10 cellular contexts compared by ENCODE assay signal in the genomic region with DNA sequence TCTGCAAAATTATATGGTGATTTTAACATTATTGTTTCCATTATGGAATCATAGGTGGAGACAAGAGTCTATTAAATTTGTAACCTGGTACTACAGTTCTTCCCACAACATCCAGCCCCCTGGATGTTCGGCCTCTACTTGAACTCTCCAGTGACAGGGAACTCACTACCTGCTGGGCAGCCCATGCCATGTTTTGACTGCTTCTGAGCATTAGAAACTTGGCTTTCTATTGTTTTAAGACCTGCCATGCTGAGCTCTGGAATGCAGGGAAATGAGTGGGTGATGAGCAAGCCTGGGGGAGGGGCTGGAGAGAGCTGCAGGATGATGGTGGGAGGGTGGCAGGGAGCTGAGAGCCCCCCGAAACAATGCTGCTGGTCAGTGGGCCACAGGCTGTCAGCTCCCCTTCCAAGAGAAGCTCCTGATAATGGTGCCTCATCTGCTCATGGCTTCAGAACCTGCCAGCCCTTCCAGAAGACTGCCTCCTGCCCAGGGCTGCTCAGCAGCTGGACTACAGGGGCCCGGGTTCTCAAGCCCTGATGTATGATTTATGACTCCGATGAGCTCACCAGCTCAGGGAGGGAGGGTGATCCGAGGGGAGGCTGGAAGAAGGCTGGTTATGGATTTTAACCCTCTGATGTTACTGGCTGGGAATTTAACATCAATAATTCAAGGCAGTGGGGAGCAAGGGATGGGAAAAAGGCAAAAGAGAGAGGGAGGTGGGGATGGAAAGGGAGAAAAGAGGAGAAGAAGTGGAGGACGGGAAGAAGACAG.
DNase-seq lines count a peak whose midpoint lies in the region; FAIRE-seq and TF ChIP-seq lines count a peak whose summit lies in the region.
"Had no signal": no experiment of that assay in that cellular context is flagged by ENCODE, and none has a peak within 500 bp of the region (broad histone marks: within the 10 kb centered on the region; RNA-seq: fewer than 3 reads in every experiment).

No MANE protein-coding gene starts in this region.

- H3K4me3 Mint-ChIP-seq in astrocyte (ENCODE audit: unreplicated experiment), result peak overlapping the region; percentile 14

- H3K4me2 ChIP-seq in astrocyte (ENCODE audit: low read length), result peak overlapping the region; percentile 83

- POLR2A ChIA-PET in GM10248 (lab: Yijun Ruan, JAX), result no interaction called here

- H3K9me3 Mint-ChIP-seq in astrocyte (ENCODE audit: unreplicated experiment), result peaks cover 2% of the 10 kb centered on the region

- H3K4me1 Mint-ChIP-seq in astrocyte (ENCODE audit: low read depth, unreplicated experiment), result peaks cover 21% of the 10 kb centered on the region

- H3K4me1 ChIP-seq in HUES48 (ENCODE audit: control insufficient read depth, insufficient read depth, low read length) (peaks cover 13% of the 10 kb centered on the region), astrocyte (ENCODE audit: insufficient read depth, low read length) (peaks cover 26% of the 10 kb centered on the region)
- no peaks in the 10 kb centered on the region for H3K4me1 ChIP-seq in effector memory CD4-positive, alpha-beta T cell (ENCODE audit: control insufficient read depth, insufficient read depth, low read length, poor library complexity, severe bottlenecking)
- H3K4me1 ChIP-seq: vagina had no signal

- no peak for TF ChIP-seq CTCF in astrocyte (IDR thresholded peaks at IDR 0.05; ENCODE audit: insufficient read depth, low read depth, low read length)
- no peak for TF ChIP-seq CTCF in GM10248 (IDR thresholded peaks at IDR 0.05; ENCODE audit: control extremely low read depth, extremely low read depth, low read depth, missing control alignments)

- H3K79me2 ChIP-seq in astrocyte (ENCODE audit: insufficient read depth, low read length), result no peaks in the 10 kb centered on the region

- DNase-seq in AG08395 (ENCODE audit: low spot score) (peak; percentile 78), astrocyte (ENCODE audit: low read depth) (peak; percentile 89), GM10248 (ENCODE audit: extremely low spot score) (no peak), inferior parietal cortex (ENCODE audit: extremely low spot score) (no peak), occipital lobe (lab: John Stamatoyannopoulos, UW) (no peak)
- DNase-seq in effector memory CD4-positive, alpha-beta T cell, result no peak
- DNase-seq: MM.1S had no signal

- H3K27ac ChIP-seq in HUES48 (ENCODE audit: low read depth, low read length) (peak overlapping the region; percentile 2), astrocyte (ENCODE audit: low read depth, low read length) (peak overlapping the region; percentile 90), layer of hippocampus (ENCODE audit: low read depth, low read length) (peak overlapping the region; percentile 16)
- no peak overlapping the region for H3K27ac ChIP-seq in effector memory CD4-positive, alpha-beta T cell (ENCODE audit: insufficient read depth, low read length, poor library complexity, severe bottlenecking)
- H3K27ac ChIP-seq: vagina had no signal

- peak overlapping the region; percentile 39 for H2AFZ ChIP-seq in astrocyte (ENCODE audit: low read depth, low read length)

- H3K36me3 Mint-ChIP-seq in astrocyte (ENCODE audit: low read depth, unreplicated experiment), result peaks cover 4% of the 10 kb centered on the region

- FAIRE-seq in astrocyte (lab: Jason Lieb, UNC), result peak; percentile 63

- no peaks in the 10 kb centered on the region for H4K20me1 ChIP-seq in astrocyte (ENCODE audit: insufficient read depth, low read length)

- H3K9me3 ChIP-seq in HUES48 (ENCODE audit: control insufficient read depth, insufficient read depth, low read length) (no peaks in the 10 kb centered on the region), astrocyte (ENCODE audit: insufficient read depth, low read depth, low read length) (no peaks in the 10 kb centered on the region)
- no peaks in the 10 kb centered on the region for H3K9me3 ChIP-seq in effector memory CD4-positive, alpha-beta T cell (ENCODE audit: control insufficient read depth, low read length)
- H3K9me3 ChIP-seq: vagina had no signal

- peaks cover 16% of the 10 kb centered on the region for H3K27me3 Mint-ChIP-seq in astrocyte (ENCODE audit: low read depth, unreplicated experiment)

- H3K27me3 ChIP-seq in HUES48 (ENCODE audit: control insufficient read depth, insufficient read depth, low read length), result no peaks in the 10 kb centered on the region
- no peaks in the 10 kb centered on the region for H3K27me3 ChIP-seq in astrocyte (ENCODE audit: insufficient read depth, low read length)
- no peaks in the 10 kb centered on the region for H3K27me3 ChIP-seq in layer of hippocampus (ENCODE audit: control insufficient read depth, insufficient read depth, low read length)
- no peaks in the 10 kb centered on the region for H3K27me3 ChIP-seq in effector memory CD4-positive, alpha-beta T cell (replicated peaks; ENCODE audit: control insufficient read depth, insufficient read depth, low read length, poor library complexity, severe bottlenecking)
- H3K27me3 ChIP-seq: vagina had no signal

- H3K4me3 ChIP-seq in HUES48 (ENCODE audit: low read depth, low read length) (no peak overlapping the region), astrocyte (ENCODE audit: insufficient read depth, low read depth, low read length) (no peak overlapping the region)
- H3K4me3 ChIP-seq in effector memory CD4-positive, alpha-beta T cell (ENCODE audit: insufficient read depth, low read depth, low read length, poor library complexity, severe bottlenecking), result no peak overlapping the region
- H3K4me3 ChIP-seq: vagina had no signal

- H3K9ac ChIP-seq in HUES48 (ENCODE audit: low read depth, low read length) (no peak overlapping the region), astrocyte (ENCODE audit: low read length) (peak overlapping the region; percentile 72)

- no peaks in the 10 kb centered on the region for H3K36me3 ChIP-seq in HUES48 (ENCODE audit: control insufficient read depth, insufficient read depth, low read length)
- H3K36me3 ChIP-seq in astrocyte (ENCODE audit: insufficient read depth, low read length), result no peaks in the 10 kb centered on the region
- H3K36me3 ChIP-seq in effector memory CD4-positive, alpha-beta T cell (ENCODE audit: control insufficient read depth, insufficient read depth, low read length), result no peaks in the 10 kb centered on the region
- H3K36me3 ChIP-seq: vagina had no signal

- CTCF ChIA-PET in GM10248 (lab: Yijun Ruan, JAX), result interaction anchor here (0.7 to 2.1 kb wide), 3 partner anchors 14 to 65 kb away, joined by 3 to 5 read pairs (median 4); no protein-coding TSS in a partner anchor

- peak overlapping the region; percentile 88 for H3K27ac Mint-ChIP-seq in astrocyte (ENCODE audit: unreplicated experiment)

Comparison
In these comparisons a context has a peak if more than half of its experiments do, and no peak if none do; other contexts are left out.
1. DNase-seq: peak in AG08395 (single experiment) and astrocyte (single experiment); none in GM10248 (single experiment), effector memory CD4-positive, alpha-beta T cell (0 of 3), inferior parietal cortex (single experiment) and occipital lobe (single experiment).